Comparison of ENCODE assay signal across 17 cellular contexts in genomic region chr6:38134704-38135088, GRCh38.
"Had no signal": no experiment of that assay in that cellular context is flagged by ENCODE, and none has a peak within 500 bp of the region (broad histone marks: within the 10 kb centered on the region; RNA-seq: fewer than 3 reads in every experiment).

No MANE protein-coding gene starts in this region.

- ATAC-seq: foreskin keratinocyte, left colon, natural killer cell, sciatic nerve, T-cell had no signal

- H3K27ac Mint-ChIP-seq: dendritic cell treated with granulocyte-macrophage colony-stimulating factor and Interleukin-4, amounts not matched to agents 40 ng/mL and 50 ng/mL, for 4 days; memory B cell; T-cell had no signal

- H3K4me3 ChIP-seq: psoas muscle, SK-N-MC had no signal

- H3K27me3 ChIP-seq: foreskin keratinocyte had no signal

- H3K36me3 Mint-ChIP-seq: natural killer cell had no signal

- H3K27ac ChIP-seq: foreskin keratinocyte, psoas muscle, SK-N-MC had no signal

- H3K9me3 Mint-ChIP-seq: central memory CD8-positive, alpha-beta T cell; memory B cell; natural killer cell had no signal

- H3K4me3 Mint-ChIP-seq: central memory CD8-positive, alpha-beta T cell; dendritic cell treated with granulocyte-macrophage colony-stimulating factor and Interleukin-4, amounts not matched to agents 40 ng/mL and 50 ng/mL, for 4 days; memory B cell; natural killer cell; T-cell had no signal

- H3K27me3 Mint-ChIP-seq: central memory CD8-positive, alpha-beta T cell; dendritic cell treated with granulocyte-macrophage colony-stimulating factor and Interleukin-4, amounts not matched to agents 40 ng/mL and 50 ng/mL, for 4 days; memory B cell; T-cell had no signal

- H3K9me3 ChIP-seq: psoas muscle had no signal

- DNase-seq: activated CD4-positive, alpha-beta T cell treated with anti-CD3 and anti-CD28 coated beads, Interleukin-2, amount 50 U/mL, for 4 hours; activated CD4-positive, CD25-positive, alpha-beta regulatory T cell treated with anti-CD3 and anti-CD28 coated beads, Interleukin-2, amount 50 U/mL, for 72 hours; activated naive CD4-positive, alpha-beta T cell treated with anti-CD3 and anti-CD28 coated beads, Interleukin-2, amount 50 U/mL, for 16 hours; activated T-cell treated with anti-CD3 and anti-CD28 coated beads, Interleukin-2, amount 50 U/mL, for 1 hour; effector memory CD4-positive, alpha-beta T cell; foreskin keratinocyte; head of caudate nucleus; left colon; natural killer cell; psoas muscle; stimulated activated CD4-positive, alpha-beta T cell treated with anti-CD3 and anti-CD28 coated beads, Interleukin-1b, Interleukin-23, amount 100 ng/mL, for 48 hours; T-cell had no signal

- H3K4me1 ChIP-seq: foreskin keratinocyte had no signal
